Comparison of ENCODE assay signal across 10 cellular contexts in the genomic region with DNA sequence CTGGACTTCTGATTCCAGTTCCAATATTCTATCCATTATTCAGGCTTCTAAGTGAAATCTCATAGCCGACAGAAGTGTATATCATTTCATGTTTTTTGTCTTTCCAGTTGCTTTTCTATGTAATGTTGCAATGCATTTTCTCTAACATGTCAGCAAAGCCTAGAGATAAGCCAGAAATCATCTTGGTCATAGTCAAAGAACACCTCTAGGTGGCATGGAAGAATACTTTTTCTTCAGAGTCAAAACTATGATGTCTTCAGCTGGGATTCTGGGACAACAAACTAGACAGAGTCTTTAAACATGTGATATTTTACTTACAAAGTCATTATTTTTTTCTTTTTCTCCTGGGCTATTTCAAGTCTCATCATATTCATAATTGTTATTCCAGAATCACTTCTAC. TPM values are rescaled to one million over a fixed set of nuclear protein-coding genes. Genes with fewer than 3 reads are reported as not detected.
DNase-seq lines count a peak whose midpoint lies in the region; ATAC-seq and TF ChIP-seq lines count a peak whose summit lies in the region.
"Had no signal": no experiment of that assay in that cellular context is flagged by ENCODE, and none has a peak within 500 bp of the region (broad histone marks: within the 10 kb centered on the region; RNA-seq: fewer than 3 reads in every experiment).

No MANE protein-coding gene starts in this region.

- DNase-seq in NCI-H526 (lab: John Stamatoyannopoulos, UW) (peak; percentile 31 to 41), NCI-H526 treated with DMSO at 0.1 percent for 48 hours (lab: John Stamatoyannopoulos, UW) (no peak), SKM-1 (lab: John Stamatoyannopoulos, UW; ENCODE audit: unreplicated experiment) (peak; percentile 22), neural progenitor cell (ENCODE audit: low spot score) (no peak), T1000 (lab: John Stamatoyannopoulos, UW) (no peak), GM19240 (ENCODE audit: insufficient read length, low spot score) (no peak), SIG-M5 (lab: John Stamatoyannopoulos, UW) (no peak)
- DNase-seq: activated B cell treated with CpG ODN at 0.5 μM for 24 hours had no signal

- peaks cover 9% of the 10 kb centered on the region for H3F3A ChIP-seq in neural progenitor cell (ENCODE audit: low read depth)

- H3K27ac ChIP-seq in neural progenitor cell: no peak overlapping the region
- H3K27ac ChIP-seq: BLaER1 treated with 17β-estradiol and CSF1 and Interleukin-3, amounts not matched to agents 10 nM and 100 nM had no signal

- H3K27me3 Mint-ChIP-seq in neural progenitor cell (ENCODE audit: insufficient read depth, low read depth): no peaks in the 10 kb centered on the region

- no peaks in the 10 kb centered on the region for H3K36me3 Mint-ChIP-seq in neural progenitor cell

- peak; percentile 51 for TF ChIP-seq CTCF in neural progenitor cell (IDR thresholded peaks at IDR 0.05)

- no peaks in the 10 kb centered on the region for H3K36me3 ChIP-seq in neural progenitor cell
- H3K36me3 ChIP-seq: BLaER1 treated with 17β-estradiol and CSF1 and Interleukin-3, amounts not matched to agents 10 nM and 100 nM had no signal

- no peaks in the 10 kb centered on the region for H4K20me1 ChIP-seq in neural progenitor cell (ENCODE audit: low read depth)
- H4K20me1 ChIP-seq: BLaER1 treated with 17β-estradiol and CSF1 and Interleukin-3, amounts not matched to agents 10 nM and 100 nM had no signal

- no peak overlapping the region for H3K4me3 ChIP-seq in neural progenitor cell
- H3K4me3 ChIP-seq: BLaER1 treated with 17β-estradiol and CSF1 and Interleukin-3, amounts not matched to agents 10 nM and 100 nM had no signal

- peaks cover 15% of the 10 kb centered on the region for H3K4me1 ChIP-seq in neural progenitor cell

- no peak overlapping the region for H3K27ac Mint-ChIP-seq in neural progenitor cell
- H3K27ac Mint-ChIP-seq: activated B cell treated with CpG ODN at 0.5 μM for 24 hours had no signal

- no peak overlapping the region for H2AFZ ChIP-seq in neural progenitor cell (replicated peaks)

- H3K4me1 Mint-ChIP-seq in neural progenitor cell: peaks cover 15% of the 10 kb centered on the region

- peak; percentile 30 for ATAC-seq in HG03103 (IDR thresholded peaks at IDR 0.05; ENCODE audit: low read depth, unreplicated experiment)

- H3K9ac ChIP-seq in neural progenitor cell: no peak overlapping the region
- H3K9ac ChIP-seq: BLaER1 treated with 17β-estradiol and CSF1 and Interleukin-3, amounts not matched to agents 10 nM and 100 nM had no signal

- H3K9me3 Mint-ChIP-seq in neural progenitor cell: no peaks in the 10 kb centered on the region
- H3K9me3 Mint-ChIP-seq: activated B cell treated with CpG ODN at 0.5 μM for 24 hours had no signal

- H3K27me3 ChIP-seq in neural progenitor cell: peaks cover 53% of the 10 kb centered on the region
- H3K27me3 ChIP-seq: BLaER1 treated with 17β-estradiol and CSF1 and Interleukin-3, amounts not matched to agents 10 nM and 100 nM had no signal

- H3K4me2 ChIP-seq in neural progenitor cell: no peak overlapping the region
- H3K4me2 ChIP-seq: BLaER1 treated with 17β-estradiol and CSF1 and Interleukin-3, amounts not matched to agents 10 nM and 100 nM had no signal

- H3K9me3 ChIP-seq in neural progenitor cell (ENCODE audit: low read depth): no peaks in the 10 kb centered on the region

- no peak overlapping the region for H3K4me3 Mint-ChIP-seq in neural progenitor cell
- H3K4me3 Mint-ChIP-seq: activated B cell treated with CpG ODN at 0.5 μM for 24 hours had no signal

- H3K79me2 ChIP-seq in neural progenitor cell (ENCODE audit: low read depth): no peaks in the 10 kb centered on the region

RNA-seq across cellular contexts. Expression of gene GAS2, which starts 4.4 kb away (rescaled TPM):
- total RNA-seq in neural progenitor cell (ENCODE audit: low replicate concordance): 3.0 and 6.4 TPM in 2 replicates

RNA-seq across cellular contexts. Expression of gene FANCF, which starts 45.2 kb away (rescaled TPM):
- total RNA-seq in neural progenitor cell (ENCODE audit: low replicate concordance): 21.9 and 24.3 TPM in 2 replicates

Comparison
In these comparisons a context has a peak if more than half of its experiments do, and no peak if none do; other contexts are left out.
1. DNase-seq: peak in NCI-H526 (2 of 2) and SKM-1 (single experiment); none in NCI-H526 treated with DMSO at 0.1 percent for 48 hours (single experiment), neural progenitor cell (single experiment), T1000 (single experiment), GM19240 (single experiment) and SIG-M5 (single experiment).